Comparison of ENCODE assay signal across 1 cellular context in the genomic region with DNA sequence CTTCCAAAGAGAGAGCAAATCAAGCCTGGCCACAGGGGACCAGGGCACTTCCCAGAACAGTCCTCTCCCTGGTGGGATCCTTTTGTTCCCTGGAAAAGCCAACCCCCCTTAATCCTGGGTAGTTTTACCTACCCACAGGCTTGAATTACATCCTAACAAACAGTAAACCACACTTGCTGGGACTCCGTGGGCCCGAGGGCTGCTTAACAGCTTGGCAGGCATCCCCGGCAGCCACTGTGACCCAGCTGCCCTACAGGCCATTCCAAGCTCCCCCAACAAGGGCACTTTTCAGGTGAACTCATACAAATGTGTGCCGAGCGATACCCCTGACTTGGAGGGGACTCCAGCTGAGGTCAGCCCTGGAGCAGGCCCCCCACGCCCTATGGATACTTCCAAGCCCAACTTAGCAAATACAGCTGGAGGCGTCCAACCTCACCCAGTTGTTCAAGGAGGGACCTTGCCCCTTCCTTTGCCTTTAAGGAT.
TF ChIP-seq lines count a peak whose summit lies in the region.

No MANE protein-coding gene starts in this region.

TF ChIP-seq in IMR-90, 13 proteins besides CTCF, POLR2A, EP300 and RAD21 (continued from another document):
- TF ChIP-seq, protein P1, sequence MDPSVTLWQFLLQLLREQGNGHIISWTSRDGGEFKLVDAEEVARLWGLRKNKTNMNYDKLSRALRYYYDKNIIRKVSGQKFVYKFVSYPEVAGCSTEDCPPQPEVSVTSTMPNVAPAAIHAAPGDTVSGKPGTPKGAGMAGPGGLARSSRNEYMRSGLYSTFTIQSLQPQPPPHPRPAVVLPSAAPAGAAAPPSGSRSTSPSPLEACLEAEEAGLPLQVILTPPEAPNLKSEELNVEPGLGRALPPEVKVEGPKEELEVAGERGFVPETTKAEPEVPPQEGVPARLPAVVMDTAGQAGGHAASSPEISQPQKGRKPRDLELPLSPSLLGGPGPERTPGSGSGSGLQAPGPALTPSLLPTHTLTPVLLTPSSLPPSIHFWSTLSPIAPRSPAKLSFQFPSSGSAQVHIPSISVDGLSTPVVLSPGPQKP (IDR thresholded peaks at IDR 0.05; ENCODE audit: borderline replicate concordance, low read depth, low read length) = no peak
- TF ChIP-seq, protein P2, sequence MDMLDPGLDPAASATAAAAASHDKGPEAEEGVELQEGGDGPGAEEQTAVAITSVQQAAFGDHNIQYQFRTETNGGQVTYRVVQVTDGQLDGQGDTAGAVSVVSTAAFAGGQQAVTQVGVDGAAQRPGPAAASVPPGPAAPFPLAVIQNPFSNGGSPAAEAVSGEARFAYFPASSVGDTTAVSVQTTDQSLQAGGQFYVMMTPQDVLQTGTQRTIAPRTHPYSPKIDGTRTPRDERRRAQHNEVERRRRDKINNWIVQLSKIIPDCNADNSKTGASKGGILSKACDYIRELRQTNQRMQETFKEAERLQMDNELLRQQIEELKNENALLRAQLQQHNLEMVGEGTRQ (IDR thresholded peaks at IDR 0.05; ENCODE audit: low read depth, low read length) = no peak
- TF ChIP-seq FOS (IDR thresholded peaks at IDR 0.05; ENCODE audit: low read depth, low read length) (no peak), MAZ (IDR thresholded peaks at IDR 0.05; ENCODE audit: borderline replicate concordance, low read depth, low read length) (no peak), RCOR1 (IDR thresholded peaks at IDR 0.05; ENCODE audit: insufficient replicate concordance, low read length) (no peak)
